In genomic region chr14:22316473-22316872, GRCh38 we compare ENCODE assay signal across 21 cellular contexts.
DNase-seq lines count a peak whose midpoint lies in the region; ATAC-seq, FAIRE-seq and TF ChIP-seq lines count a peak whose summit lies in the region.
"Had no signal": no experiment of that assay in that cellular context is flagged by ENCODE, and none has a peak within 500 bp of the region (broad histone marks: within the 10 kb centered on the region; RNA-seq: fewer than 3 reads in every experiment).

No MANE protein-coding gene starts in this region.

- H3K27me3 ChIP-seq in IMR-90 (ENCODE audit: control insufficient read depth, insufficient read depth, low read length) (peaks cover 2% of the 10 kb centered on the region), H1 (replicated peaks in 1 of 4; ENCODE audit: control insufficient read depth in 3 of 4, extremely low read depth in 1 of 4, insufficient read depth in 3 of 4, low read length in 3 of 4) (no peaks in the 10 kb centered on the region)

- no peak overlapping the region for H2BK5ac ChIP-seq in IMR-90 (ENCODE audit: low read depth, low read length, poor library complexity, severe bottlenecking)
- no peak overlapping the region for H2BK5ac ChIP-seq in H1 (ENCODE audit: low read depth, low read length)

- POLR2A ChIA-PET in IMR-90 (lab: Charles Lee; ENCODE audit: unreplicated experiment), result no interaction called here
- POLR2A ChIA-PET in H1 (lab: Charles Lee; ENCODE audit: partially characterized antibody), result no interaction called here

- H3K4ac ChIP-seq in IMR-90 (ENCODE audit: low read depth, low read length) (no peak overlapping the region), H1 (replicated peaks; ENCODE audit: insufficient read length, low read depth, low read length) (no peak overlapping the region)

- H3K27ac ChIP-seq in IMR-90 (ENCODE audit: insufficient read depth, low read length), result no peak overlapping the region
- no peak overlapping the region for H3K27ac ChIP-seq in H1 (ENCODE audit: low read depth, low read length)

- no peak overlapping the region for H3K4me3 ChIP-seq in IMR-90 (ENCODE audit: insufficient read depth, low read depth, low read length)
- no peak overlapping the region for H3K4me3 ChIP-seq in H1 (ENCODE audit: extremely low read depth in 1 of 4, insufficient read depth in 2 of 4, low read depth in 3 of 4, low read length in 4 of 4)
- H3K4me3 ChIP-seq: GM12878, GM23338, HAP-1 had no signal

- H3K23ac ChIP-seq in IMR-90 (ENCODE audit: low read depth, low read length) (no peak overlapping the region), H1 (ENCODE audit: insufficient read length) (no peak overlapping the region)

- no peak overlapping the region for H2BK12ac ChIP-seq in H1 (ENCODE audit: low read depth, low read length)

- ATAC-seq in activated T-cell treated with anti-CD3 and anti-CD28 coated beads, Interleukin-2, amount 50 U/mL, for 72 hours (replicated peaks in 1 of 2), result no peak
- ATAC-seq in activated naive CD8-positive, alpha-beta T cell treated with anti-CD3 and anti-CD28 coated beads, Interleukin-2, amount 50 U/mL, for 24 hours, result no peak
- ATAC-seq in IMR-90 (ENCODE audit: low read depth) (no peak), GM21717 (IDR thresholded peaks at IDR 0.05; ENCODE audit: unreplicated experiment) (no peak)
- ATAC-seq: GM12878, GM23338 had no signal

- H2BK15ac ChIP-seq in IMR-90 (ENCODE audit: low read depth, low read length) (no peak overlapping the region), H1 (ENCODE audit: low read length) (no peak overlapping the region)

- H2AFZ ChIP-seq in IMR-90 (replicated peaks; ENCODE audit: low read length, poor library complexity) (no peak overlapping the region), H1 (ENCODE audit: low read length) (no peak overlapping the region)
- H2AFZ ChIP-seq: GM23338 had no signal

- H2AK9ac ChIP-seq in IMR-90 (replicated peaks; ENCODE audit: low read depth, low read length, poor library complexity), result no peak overlapping the region

- H3K36me3 ChIP-seq in IMR-90 (ENCODE audit: control insufficient read depth, insufficient read depth, low read length) (no peaks in the 10 kb centered on the region), H1 (ENCODE audit: control insufficient read depth in 2 of 4, insufficient read depth in 4 of 4, low read length in 3 of 4) (no peaks in the 10 kb centered on the region)
- H3K36me3 ChIP-seq: HAP-1 had no signal

- no peak for TF ChIP-seq EP300 in H1 (IDR thresholded peaks at IDR 0.05; ENCODE audit: borderline replicate concordance in 1 of 2, low read depth in 2 of 2, low read length in 2 of 2)

- no peak for TF ChIP-seq POLR2A in IMR-90 (IDR thresholded peaks at IDR 0.05; ENCODE audit: low read depth, low read length)
- no peak for TF ChIP-seq POLR2A in H1 (IDR thresholded peaks at IDR 0.05; ENCODE audit: control extremely low read depth in 1 of 2, low read depth in 2 of 2, low read length in 2 of 2)

- H3K79me1 ChIP-seq in IMR-90 (ENCODE audit: low read depth in 1 of 2, low read length in 2 of 2) (no peaks in the 10 kb centered on the region), H1 (ENCODE audit: low read depth, low read length) (no peaks in the 10 kb centered on the region)

- H3K4me2 ChIP-seq in IMR-90 (ENCODE audit: low read depth, low read length) (no peak overlapping the region), H1 (ENCODE audit: insufficient read depth in 1 of 2, low read depth in 2 of 2, low read length in 2 of 2) (no peak overlapping the region)
- H3K4me2 ChIP-seq: GM23338 had no signal

- H3K9ac ChIP-seq in IMR-90 (ENCODE audit: low read depth, low read length) (no peak overlapping the region), H1 (replicated peaks in 1 of 4; ENCODE audit: extremely low read depth in 1 of 4, low read depth in 3 of 4, low read length in 3 of 4) (no peak overlapping the region)

- no peaks in the 10 kb centered on the region for H3K79me2 ChIP-seq in H1 (ENCODE audit: control insufficient read depth in 1 of 2, insufficient read depth in 2 of 2, low read length in 2 of 2)

- no peaks in the 10 kb centered on the region for H3K36me3 Mint-ChIP-seq in activated T-cell treated with anti-CD3 and anti-CD28 coated beads, Interleukin-2, amount 50 U/mL, for 24 hours (ENCODE audit: low read depth)
- no peaks in the 10 kb centered on the region for H3K36me3 Mint-ChIP-seq in activated T-cell treated with anti-CD3 and anti-CD28 coated beads, Interleukin-2, amount 50 U/mL, for 72 hours (ENCODE audit: insufficient read depth in 2 of 2)
- H3K36me3 Mint-ChIP-seq in activated naive CD8-positive, alpha-beta T cell, result no peaks in the 10 kb centered on the region
- H3K36me3 Mint-ChIP-seq in activated naive CD8-positive, alpha-beta T cell treated with anti-CD3 and anti-CD28 coated beads, Interleukin-2, amount 50 U/mL, for 24 hours (ENCODE audit: low read depth), result no peaks in the 10 kb centered on the region
- H3K36me3 Mint-ChIP-seq: CD4-positive, alpha-beta memory T cell had no signal

- in situ Hi-C loops in IMR-90 (cut with MboI; ENCODE audit: low sequenced_read_pairs), result no loop called here

- no peaks in the 10 kb centered on the region for H3K4me1 Mint-ChIP-seq in activated T-cell treated with anti-CD3 and anti-CD28 coated beads, Interleukin-2, amount 50 U/mL, for 24 hours (ENCODE audit: low read depth)
- no peaks in the 10 kb centered on the region for H3K4me1 Mint-ChIP-seq in activated T-cell treated with anti-CD3 and anti-CD28 coated beads, Interleukin-2, amount 50 U/mL, for 72 hours (ENCODE audit: low read depth)
- no peaks in the 10 kb centered on the region for H3K4me1 Mint-ChIP-seq in activated naive CD8-positive, alpha-beta T cell (ENCODE audit: low read depth)
- no peaks in the 10 kb centered on the region for H3K4me1 Mint-ChIP-seq in activated naive CD8-positive, alpha-beta T cell treated with anti-CD3 and anti-CD28 coated beads, Interleukin-2, amount 50 U/mL, for 24 hours
- H3K4me1 Mint-ChIP-seq: CD4-positive, alpha-beta memory T cell had no signal

- no peak overlapping the region for H3K4me3 Mint-ChIP-seq in activated T-cell treated with anti-CD3 and anti-CD28 coated beads, Interleukin-2, amount 50 U/mL, for 24 hours
- no peak overlapping the region for H3K4me3 Mint-ChIP-seq in activated T-cell treated with anti-CD3 and anti-CD28 coated beads, Interleukin-2, amount 50 U/mL, for 72 hours
- no peak overlapping the region for H3K4me3 Mint-ChIP-seq in activated naive CD8-positive, alpha-beta T cell
- H3K4me3 Mint-ChIP-seq in activated naive CD8-positive, alpha-beta T cell treated with anti-CD3 and anti-CD28 coated beads, Interleukin-2, amount 50 U/mL, for 24 hours, result no peak overlapping the region
- H3K4me3 Mint-ChIP-seq: CD4-positive, alpha-beta memory T cell; GM23338; HFFc6 had no signal

- H3K18ac ChIP-seq in IMR-90 (ENCODE audit: low read depth, low read length) (no peak overlapping the region), H1 (ENCODE audit: extremely low read depth, low read length) (no peak overlapping the region)

- no peaks in the 10 kb centered on the region for H3K9me1 ChIP-seq in IMR-90 (ENCODE audit: insufficient read depth, low read length)

- H3K9me3 Mint-ChIP-seq in activated T-cell treated with anti-CD3 and anti-CD28 coated beads, Interleukin-2, amount 50 U/mL, for 24 hours, result no peaks in the 10 kb centered on the region
- no peaks in the 10 kb centered on the region for H3K9me3 Mint-ChIP-seq in activated T-cell treated with anti-CD3 and anti-CD28 coated beads, Interleukin-2, amount 50 U/mL, for 72 hours
- H3K9me3 Mint-ChIP-seq in activated naive CD8-positive, alpha-beta T cell (ENCODE audit: low read depth), result no peaks in the 10 kb centered on the region
- H3K9me3 Mint-ChIP-seq in activated naive CD8-positive, alpha-beta T cell treated with anti-CD3 and anti-CD28 coated beads, Interleukin-2, amount 50 U/mL, for 24 hours, result no peaks in the 10 kb centered on the region
- H3K9me3 Mint-ChIP-seq: CD4-positive, alpha-beta memory T cell; GM23338; HFFc6 had no signal

- H2AK5ac ChIP-seq in IMR-90 (ENCODE audit: low read depth, low read length), result no peak overlapping the region
- no peak overlapping the region for H2AK5ac ChIP-seq in H1 (ENCODE audit: low read depth, low read length)

- CTCF ChIA-PET in IMR-90 (lab: Yijun Ruan, JAX), result interaction anchor here (4.4 kb wide), 1 partner anchor 58 kb away, joined by 21 read pairs; no protein-coding TSS in a partner anchor
- CTCF ChIA-PET in H1 (lab: Charles Lee; ENCODE audit: partially characterized antibody), result interaction anchor here (0.7 to 6.9 kb wide), 6 partner anchors 17 to 250 kb away, joined by 3 to 55 read pairs (median 3); no protein-coding TSS in a partner anchor

- H4K8ac ChIP-seq in IMR-90 (ENCODE audit: low read depth in 2 of 2, low read length in 2 of 2), result no peak overlapping the region
- no peak overlapping the region for H4K8ac ChIP-seq in H1 (ENCODE audit: extremely low read depth, insufficient read depth, low read length)

- H4K91ac ChIP-seq in IMR-90 (ENCODE audit: insufficient read depth, low read depth, low read length) (no peak overlapping the region), H1 (replicated peaks; ENCODE audit: insufficient read length, low read length) (no peak overlapping the region)

- H3K27ac Mint-ChIP-seq in activated T-cell treated with anti-CD3 and anti-CD28 coated beads, Interleukin-2, amount 50 U/mL, for 24 hours, result peak overlapping the region; percentile 57
- H3K27ac Mint-ChIP-seq in activated T-cell treated with anti-CD3 and anti-CD28 coated beads, Interleukin-2, amount 50 U/mL, for 72 hours, result no peak overlapping the region
- peak overlapping the region; percentile 46 for H3K27ac Mint-ChIP-seq in activated naive CD8-positive, alpha-beta T cell
- H3K27ac Mint-ChIP-seq in activated naive CD8-positive, alpha-beta T cell treated with anti-CD3 and anti-CD28 coated beads, Interleukin-2, amount 50 U/mL, for 24 hours, result no peak overlapping the region
- H3K27ac Mint-ChIP-seq: GM23338, HFFc6 had no signal

- no peak overlapping the region for H3K56ac ChIP-seq in IMR-90 (ENCODE audit: extremely low read depth, insufficient read depth, low read length)
- no peak overlapping the region for H3K56ac ChIP-seq in H1 (replicated peaks; ENCODE audit: insufficient read length, low read depth, low read length)

- H4K20me1 ChIP-seq in IMR-90 (ENCODE audit: insufficient read depth, low read length) (no peaks in the 10 kb centered on the region), H1 (replicated peaks in 1 of 2; ENCODE audit: control insufficient read depth in 1 of 2, insufficient read depth in 2 of 2, low read length in 2 of 2) (no peaks in the 10 kb centered on the region)

- H2BK20ac ChIP-seq in IMR-90 (ENCODE audit: low read depth, low read length) (no peak overlapping the region), H1 (ENCODE audit: low read length) (no peak overlapping the region)

- no peak for TF ChIP-seq CTCF in IMR-90 (conservative IDR thresholded peaks at IDR 0.05; ENCODE audit: low read depth, low read length)
- no peak for TF ChIP-seq CTCF in H1 (IDR thresholded peaks at IDR 0.05; ENCODE audit: control extremely low read depth in 1 of 3, insufficient read depth in 1 of 3, low read depth in 1 of 3, low read length in 3 of 3)

- no peak overlapping the region for H3K14ac ChIP-seq in IMR-90 (replicated peaks; ENCODE audit: low read depth, low read length)
- H3K14ac ChIP-seq in H1 (ENCODE audit: insufficient read length), result no peak overlapping the region

- no peaks in the 10 kb centered on the region for H3K27me3 Mint-ChIP-seq in activated T-cell treated with anti-CD3 and anti-CD28 coated beads, Interleukin-2, amount 50 U/mL, for 24 hours
- no peaks in the 10 kb centered on the region for H3K27me3 Mint-ChIP-seq in activated T-cell treated with anti-CD3 and anti-CD28 coated beads, Interleukin-2, amount 50 U/mL, for 72 hours (ENCODE audit: low read depth)
- no peaks in the 10 kb centered on the region for H3K27me3 Mint-ChIP-seq in activated naive CD8-positive, alpha-beta T cell
- no peaks in the 10 kb centered on the region for H3K27me3 Mint-ChIP-seq in activated naive CD8-positive, alpha-beta T cell treated with anti-CD3 and anti-CD28 coated beads, Interleukin-2, amount 50 U/mL, for 24 hours
- H3K27me3 Mint-ChIP-seq: CD4-positive, alpha-beta memory T cell had no signal

- H4K5ac ChIP-seq in IMR-90 (ENCODE audit: low read depth, low read length) (no peak overlapping the region), H1 (ENCODE audit: insufficient read length, low read depth, low read length) (no peak overlapping the region)

- no peak for FAIRE-seq in H1 (lab: Jason Lieb, UNC)
- FAIRE-seq: GM12878, GM19239, H54 had no signal

- TF ChIP-seq RAD21 in IMR-90 (IDR thresholded peaks at IDR 0.05; ENCODE audit: low read length), result no peak
- no peak for TF ChIP-seq RAD21 in H1 (IDR thresholded peaks at IDR 0.05 in 1 of 2, conservative IDR thresholded peaks at IDR 0.05 in 1 of 2; ENCODE audit: low read depth in 2 of 2, low read length in 2 of 2)

- DNase-seq in activated T-cell treated with anti-CD3 and anti-CD28 coated beads, Interleukin-2, amount 50 U/mL, for 24 hours, result no peak
- DNase-seq in activated T-cell treated with anti-CD3 and anti-CD28 coated beads, Interleukin-2, amount 50 U/mL, for 72 hours, result no peak
- DNase-seq in activated naive CD8-positive, alpha-beta T cell treated with anti-CD3 and anti-CD28 coated beads, Interleukin-2, amount 50 U/mL, for 24 hours, result no peak
- no peak for DNase-seq in IMR-90
- DNase-seq in H1 (ENCODE audit: low read depth in 1 of 2, low spot score in 2 of 2), result no peak
- DNase-seq: 8988T; C1 segment of cervical spinal cord; Caco-2; CD4-positive, alpha-beta memory T cell; DMS 273 treated with DMSO at 0.1 percent for 48 hours; DMS79; EL; GDM1; HFFc6 had no signal

- H2BK120ac ChIP-seq in IMR-90 (ENCODE audit: low read depth, low read length), result no peak overlapping the region
- no peak overlapping the region for H2BK120ac ChIP-seq in H1 (replicated peaks; ENCODE audit: low read depth, low read length)

- intact Hi-C loops in IMR-90 (cut with micrococcal nuclease), result loop anchor here (10.0 kb wide), 1 partner anchor 238 kb away; no protein-coding TSS in a partner anchor

- H3K23me2 ChIP-seq in H1 (ENCODE audit: low read depth, low read length), result no peaks in the 10 kb centered on the region

- H3K9me3 ChIP-seq in IMR-90 (ENCODE audit: control insufficient read depth, insufficient read depth, low read length), result no peaks in the 10 kb centered on the region
- no peaks in the 10 kb centered on the region for H3K9me3 ChIP-seq in H1 (ENCODE audit: insufficient read depth in 2 of 2, low read depth in 1 of 2, low read length in 1 of 2)
- H3K9me3 ChIP-seq: Caco-2, HAP-1 had no signal

- BruUV-seq in IMR-90 (replicated peaks; lab: Mats Ljungman, UMichigan), result no TSS peak

- dilution Hi-C loops in IMR-90 (cut with HindIII; ENCODE audit: low sequenced_read_pairs, unreplicated experiment), result no loop called here

- no CpG with 5 or more reads among the region's 1 CpG for WGBS in IMR-90 (ENCODE audit: extremely low coverage in 2 of 2, insufficient read length in 1 of 2), 2 experiments
- WGBS in H1 (ENCODE audit: extremely low coverage in 1 of 2, insufficient coverage in 1 of 2, insufficient read length in 1 of 2, insufficient replicate concordance in 2 of 2, low coverage in 1 of 2, low lambda C conversion rate in 2 of 2, missing lambda C conversion rate in 1 of 2), 2 experiments, result 81% methylated on average over 1 of the region's 1 CpG; no CpG with 5 or more reads in 1 of the 2 experiments

- H3K4me1 ChIP-seq in IMR-90 (ENCODE audit: control insufficient read depth, insufficient read depth, low read length), result no peaks in the 10 kb centered on the region
- H3K4me1 ChIP-seq in H1 (replicated peaks in 1 of 4; ENCODE audit: control insufficient read depth in 3 of 4, insufficient read depth in 4 of 4, low read length in 3 of 4), result no peaks in the 10 kb centered on the region
- H3K4me1 ChIP-seq: HAP-1 had no signal

Comparison
In these comparisons a context has a peak if more than half of its experiments do, and no peak if none do; other contexts are left out.
1. H3K27ac Mint-ChIP-seq: peak in activated T-cell treated with anti-CD3 and anti-CD28 coated beads, Interleukin-2, amount 50 U/mL, for 24 hours (single experiment) and activated naive CD8-positive, alpha-beta T cell (single experiment); none in activated T-cell treated with anti-CD3 and anti-CD28 coated beads, Interleukin-2, amount 50 U/mL, for 72 hours (single experiment) and activated naive CD8-positive, alpha-beta T cell treated with anti-CD3 and anti-CD28 coated beads, Interleukin-2, amount 50 U/mL, for 24 hours (single experiment).